14 cellular contexts compared by ENCODE assay signal in the genomic region with DNA sequence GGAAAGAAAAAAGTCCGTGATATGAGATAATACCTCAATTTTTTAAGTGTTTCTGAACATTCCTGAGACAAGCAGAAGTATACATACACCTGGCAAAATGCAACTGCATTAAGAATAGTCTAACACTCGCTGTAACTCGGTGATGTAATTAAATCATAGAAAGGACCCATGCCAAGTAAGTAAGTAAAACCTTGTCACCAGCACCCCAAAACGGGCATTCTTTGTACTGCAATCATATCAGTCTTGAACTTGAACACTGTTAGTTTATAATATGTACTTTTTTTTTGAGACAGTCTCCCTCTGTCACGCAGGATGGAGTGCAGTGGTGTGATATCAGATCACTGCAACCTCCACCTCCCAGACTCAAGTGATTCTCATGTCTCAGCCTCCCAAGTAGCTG. TPM values are rescaled to one million over a fixed set of nuclear protein-coding genes. Genes with fewer than 3 reads are reported as not detected.
DNase-seq lines count a peak whose midpoint lies in the region; ATAC-seq and TF ChIP-seq lines count a peak whose summit lies in the region.
"Had no signal": no experiment of that assay in that cellular context is flagged by ENCODE, and none has a peak within 500 bp of the region (broad histone marks: within the 10 kb centered on the region; RNA-seq: fewer than 3 reads in every experiment).

No MANE protein-coding gene starts in this region.

- H3K27me3 ChIP-seq in AG04450 (ENCODE audit: control insufficient read depth, insufficient read depth, low read length) (no peaks in the 10 kb centered on the region), esophagus squamous epithelium (no peaks in the 10 kb centered on the region), H7 (ENCODE audit: control insufficient read depth, insufficient read depth, low read length) (no peaks in the 10 kb centered on the region)
- H3K27me3 ChIP-seq: sigmoid colon had no signal

- 35 to 56% methylated on average over 4 to 5 of the region's 5 CpGs for WGBS in esophagus squamous epithelium, 2 donors

- H3K36me3 ChIP-seq in esophagus squamous epithelium (peaks cover 0 to 20% (median 0%) of the 10 kb centered on the region in 3 donors), H7 (replicated peaks; ENCODE audit: control insufficient read depth, insufficient read depth, low read length) (no peaks in the 10 kb centered on the region)
- H3K36me3 ChIP-seq: sigmoid colon had no signal

- no peak overlapping the region for H3K4me3 Mint-ChIP-seq in activated CD8-positive, alpha-beta memory T cell treated with anti-CD3 and anti-CD28 coated beads, Interleukin-2, amount 10 ng/mL, durations not matched to agents 7 days and 5 days
- no peak overlapping the region for H3K4me3 Mint-ChIP-seq in T-helper 2 cell treated with Interferon-gamma antibody and Interleukin-4, amounts not matched to agents 5 μg/mL and 100 μg/mL, for 36 hours
- H3K4me3 Mint-ChIP-seq: activated CD4-positive, alpha-beta T cell treated with anti-CD3 and anti-CD28 coated beads, Interleukin-2, amount 10 ng/mL, durations not matched to agents 24 days and 14 days; naive thymus-derived CD4-positive, alpha-beta T cell had no signal

- intact Hi-C loops in esophagus squamous epithelium (cut with DNase I): no loop called here

- H3K9me3 ChIP-seq in AG04450 (ENCODE audit: control insufficient read depth, insufficient read depth, low read length): no peaks in the 10 kb centered on the region
- H3K9me3 ChIP-seq in esophagus squamous epithelium: no peaks in the 10 kb centered on the region
- H3K9me3 ChIP-seq: sigmoid colon had no signal

- H3K4me3 ChIP-seq in AG04450 (ENCODE audit: low read depth, low read length) (no peak overlapping the region), esophagus squamous epithelium (no peak overlapping the region), H7 (ENCODE audit: insufficient read depth, low read depth, low read length) (no peak overlapping the region)
- H3K4me3 ChIP-seq: sigmoid colon had no signal

- no peaks in the 10 kb centered on the region for H3K36me3 Mint-ChIP-seq in activated CD8-positive, alpha-beta memory T cell treated with anti-CD3 and anti-CD28 coated beads, Interleukin-2, amount 10 ng/mL, durations not matched to agents 7 days and 5 days
- H3K36me3 Mint-ChIP-seq in T-helper 2 cell treated with Interferon-gamma antibody and Interleukin-4, amounts not matched to agents 5 μg/mL and 100 μg/mL, for 36 hours (ENCODE audit: low read depth): no peaks in the 10 kb centered on the region

- no peaks in the 10 kb centered on the region for H3K4me1 ChIP-seq in esophagus squamous epithelium
- H3K4me1 ChIP-seq: sigmoid colon had no signal

- no peak overlapping the region for H3K27ac ChIP-seq in AG04450 (ENCODE audit: low read depth, low read length)
- peak overlapping the region in 1 of 4 donors; percentile 38 for H3K27ac ChIP-seq in esophagus squamous epithelium
- H3K27ac ChIP-seq: sigmoid colon had no signal

- no peak for DNase-seq in AG04450 (ENCODE audit: low read depth, low spot score)
- peak; percentile 57 for DNase-seq in HT1080 (ENCODE audit: low read depth)
- peak; percentile 47 for DNase-seq in RPMI8226
- no peak for DNase-seq in esophagus squamous epithelium (lab: John Stamatoyannopoulos, UW)
- no peak for DNase-seq in H7
- no peak for DNase-seq in activated CD8-positive, alpha-beta memory T cell treated with anti-CD3 and anti-CD28 coated beads, Interleukin-2, amount 10 ng/mL, durations not matched to agents 7 days and 5 days
- no peak for DNase-seq in T-helper 2 cell treated with Interferon-gamma antibody and Interleukin-4, amounts not matched to agents 5 μg/mL and 100 μg/mL, for 36 hours (ENCODE audit: low spot score)
- DNase-seq in NCI-H446 treated with DMSO at 0.1 percent for 48 hours (lab: John Stamatoyannopoulos, UW): no peak
- DNase-seq: activated CD4-positive, alpha-beta T cell treated with anti-CD3 and anti-CD28 coated beads, Interleukin-2, amount 10 ng/mL, durations not matched to agents 24 days and 14 days; caudate nucleus; naive thymus-derived CD4-positive, alpha-beta T cell; SHP77 treated with DMSO at 0.1 percent for 48 hours; sigmoid colon had no signal

- TF ChIP-seq POLR2A in esophagus squamous epithelium (IDR thresholded peaks at IDR 0.05): no peak

- no peaks in the 10 kb centered on the region for H3K9me3 Mint-ChIP-seq in activated CD8-positive, alpha-beta memory T cell treated with anti-CD3 and anti-CD28 coated beads, Interleukin-2, amount 10 ng/mL, durations not matched to agents 7 days and 5 days (ENCODE audit: low read depth)
- no peaks in the 10 kb centered on the region for H3K9me3 Mint-ChIP-seq in T-helper 2 cell treated with Interferon-gamma antibody and Interleukin-4, amounts not matched to agents 5 μg/mL and 100 μg/mL, for 36 hours
- H3K9me3 Mint-ChIP-seq: activated CD4-positive, alpha-beta T cell treated with anti-CD3 and anti-CD28 coated beads, Interleukin-2, amount 10 ng/mL, durations not matched to agents 24 days and 14 days; activated T-helper 2 cell treated with anti-CD3 and anti-CD28 coated beads, Interferon-gamma antibody, Interleukin-2, Interleukin-4, amounts not matched to agents 10 μg/mL and 5 μg/mL and 100 μg/mL, durations not matched to agents 14 hours and 24 hours and 36 hours had no signal

- POLR2A ChIA-PET in AG04450 (lab: Yijun Ruan, JAX): interaction anchor here (1.3 kb wide), 1 partner anchor 64 kb away, joined by 6 read pairs; a partner anchor contains a TSS

- H3K27ac Mint-ChIP-seq in activated CD8-positive, alpha-beta memory T cell treated with anti-CD3 and anti-CD28 coated beads, Interleukin-2, amount 10 ng/mL, durations not matched to agents 7 days and 5 days: no peak overlapping the region
- H3K27ac Mint-ChIP-seq in T-helper 2 cell treated with Interferon-gamma antibody and Interleukin-4, amounts not matched to agents 5 μg/mL and 100 μg/mL, for 36 hours: no peak overlapping the region
- H3K27ac Mint-ChIP-seq: activated CD4-positive, alpha-beta T cell treated with anti-CD3 and anti-CD28 coated beads, Interleukin-2, amount 10 ng/mL, durations not matched to agents 24 days and 14 days; activated T-helper 2 cell treated with anti-CD3 and anti-CD28 coated beads, Interferon-gamma antibody, Interleukin-2, Interleukin-4, amounts not matched to agents 10 μg/mL and 5 μg/mL and 100 μg/mL, durations not matched to agents 14 hours and 24 hours and 36 hours; naive thymus-derived CD4-positive, alpha-beta T cell had no signal

- CTCF ChIA-PET in AG04450 (lab: Charles Lee): interaction anchor here (0.7 to 1.8 kb wide), 6 partner anchors 68 to 385 kb away, joined by 3 to 16 read pairs (median 3); no protein-coding TSS in a partner anchor
- CTCF ChIA-PET in activated CD8-positive, alpha-beta memory T cell treated with anti-CD3 and anti-CD28 coated beads, Interleukin-2, amount 10 ng/mL, durations not matched to agents 7 days and 5 days (lab: Charles Lee): no interaction called here

- no peaks in the 10 kb centered on the region for H3K4me1 Mint-ChIP-seq in activated CD8-positive, alpha-beta memory T cell treated with anti-CD3 and anti-CD28 coated beads, Interleukin-2, amount 10 ng/mL, durations not matched to agents 7 days and 5 days
- no peaks in the 10 kb centered on the region for H3K4me1 Mint-ChIP-seq in T-helper 2 cell treated with Interferon-gamma antibody and Interleukin-4, amounts not matched to agents 5 μg/mL and 100 μg/mL, for 36 hours (ENCODE audit: low read depth)
- H3K4me1 Mint-ChIP-seq: activated CD4-positive, alpha-beta T cell treated with anti-CD3 and anti-CD28 coated beads, Interleukin-2, amount 10 ng/mL, durations not matched to agents 24 days and 14 days had no signal

- no peak for ATAC-seq in activated CD8-positive, alpha-beta memory T cell treated with anti-CD3 and anti-CD28 coated beads, Interleukin-2, amount 10 ng/mL, durations not matched to agents 7 days and 5 days
- ATAC-seq: naive thymus-derived CD4-positive, alpha-beta T cell had no signal

- TF ChIP-seq CTCF in AG04450 (IDR thresholded peaks at IDR 0.05; ENCODE audit: low read depth, low read length) (peak; percentile 51), esophagus squamous epithelium (IDR thresholded peaks at IDR 0.05) (peak in 4 of 6 experiments; percentile 23 to 67 (median 46))

- no peaks in the 10 kb centered on the region for H3K27me3 Mint-ChIP-seq in activated CD8-positive, alpha-beta memory T cell treated with anti-CD3 and anti-CD28 coated beads, Interleukin-2, amount 10 ng/mL, durations not matched to agents 7 days and 5 days
- no peaks in the 10 kb centered on the region for H3K27me3 Mint-ChIP-seq in T-helper 2 cell treated with Interferon-gamma antibody and Interleukin-4, amounts not matched to agents 5 μg/mL and 100 μg/mL, for 36 hours (ENCODE audit: low read depth)
- H3K27me3 Mint-ChIP-seq: naive thymus-derived CD4-positive, alpha-beta T cell had no signal

RNA-seq across cellular contexts. Expression of a gene that starts 47.4 kb away (rescaled TPM):
- polyA plus RNA-seq in AG04450 (2011; rRNA removed): 48.0 and 53.7 TPM in 2 replicates
- 37.1 and 50.7 TPM in 2 replicates for polyA minus RNA-seq in AG04450 (2011; rRNA and poly(A)+ RNA removed)
- total RNA-seq in HT1080 (2014; rRNA removed; shearing (Covaris generic)): 1.2 and 1.8 TPM in 2 replicates
- 10.0 and 10.3 TPM in 2 replicates for polyA plus RNA-seq in HT1080 (2015; cell fraction: cytosol; rRNA removed)
- polyA plus RNA-seq in HT1080 (2015; cell fraction: nucleus; rRNA removed): 5.0 and 6.0 TPM in 2 replicates
- total RNA-seq in esophagus squamous epithelium: 10 to 100 TPM; 13.2 to 47.2 (median 25.8) TPM
- total RNA-seq in H7 (2014; rRNA removed; shearing (Covaris generic)): 30.3 and 60.0 TPM in 2 replicates
- total RNA-seq in activated CD8-positive, alpha-beta memory T cell treated with anti-CD3 and anti-CD28 coated beads, Interleukin-2, amount 10 ng/mL, durations not matched to agents 7 days and 5 days: 1 to 10 TPM; 1.8 to 3.3 TPM

Comparison
In these comparisons a context has a peak if more than half of its experiments do, and no peak if none do; other contexts are left out.
1. DNase-seq: peak in HT1080 (single experiment) and RPMI8226 (single experiment); none in AG04450 (single experiment), esophagus squamous epithelium (single experiment), H7 (single experiment), activated CD8-positive, alpha-beta memory T cell treated with anti-CD3 and anti-CD28 coated beads, Interleukin-2, amount 10 ng/mL, durations not matched to agents 7 days and 5 days (single experiment), T-helper 2 cell treated with Interferon-gamma antibody and Interleukin-4, amounts not matched to agents 5 μg/mL and 100 μg/mL, for 36 hours (single experiment) and NCI-H446 treated with DMSO at 0.1 percent for 48 hours (single experiment).